Comparison of ENCODE assay signal across 29 cellular contexts in genomic region chr1:109785446-109786106, GRCh38. TPM values are rescaled to one million over a fixed set of nuclear protein-coding genes. Genes with fewer than 3 reads are reported as not detected.
DNase-seq lines count a peak whose midpoint lies in the region; ATAC-seq, FAIRE-seq and TF ChIP-seq lines count a peak whose summit lies in the region.
"Had no signal": no experiment of that assay in that cellular context is flagged by ENCODE, and none has a peak within 500 bp of the region (broad histone marks: within the 10 kb centered on the region; RNA-seq: fewer than 3 reads in every experiment).

No MANE protein-coding gene starts in this region.

- no peak overlapping the region for H2BK120ac ChIP-seq in H1 (replicated peaks; ENCODE audit: low read depth, low read length)

- no peaks in the 10 kb centered on the region for H4K20me1 ChIP-seq in H1 (replicated peaks in 1 of 2; ENCODE audit: control insufficient read depth in 1 of 2, insufficient read depth in 2 of 2, low read length in 2 of 2)
- H4K20me1 ChIP-seq: BLaER1 had no signal

- TF ChIP-seq POLR2A in H1 (IDR thresholded peaks at IDR 0.05; ENCODE audit: control extremely low read depth in 1 of 2, low read depth in 2 of 2, low read length in 2 of 2) (no peak), ovary (IDR thresholded peaks at IDR 0.05) (no peak), transverse colon (IDR thresholded peaks at IDR 0.05) (no peak)

- no peak overlapping the region for H4K91ac ChIP-seq in H1 (replicated peaks; ENCODE audit: insufficient read length, low read length)

- H3K9me3 ChIP-seq in H1 (ENCODE audit: insufficient read depth in 2 of 2, low read depth in 1 of 2, low read length in 1 of 2), result peaks cover 7 to 8% of the 10 kb centered on the region in 2 experiments; a peak in 3 of 4 replicates
- no peaks in the 10 kb centered on the region for H3K9me3 ChIP-seq in ovary
- peaks cover 0 to 4% of the 10 kb centered on the region in 2 donors for H3K9me3 ChIP-seq in transverse colon
- H3K9me3 ChIP-seq: prostate gland had no signal

- TF ChIP-seq CTCF in H1 (IDR thresholded peaks at IDR 0.05; ENCODE audit: control extremely low read depth in 1 of 3, insufficient read depth in 1 of 3, low read depth in 1 of 3, low read length in 3 of 3), result no peak
- TF ChIP-seq CTCF in ovary (IDR thresholded peaks at IDR 0.05), result no peak
- TF ChIP-seq CTCF in transverse colon (IDR thresholded peaks at IDR 0.05), result no peak

- no peak for ATAC-seq in Right ventricle myocardium inferior
- ATAC-seq: K562; stimulated activated naive CD8-positive, alpha-beta T cell treated with anti-CD3 and anti-CD28 coated beads, Interleukin-15, amount 100 ng/mL, for 72 hours; T-helper 17 cell had no signal

- in situ Hi-C loops in transverse colon (cut with MboI; ENCODE audit: low pct_ligation_motif_present in 1 of 4, low pct_unique_long_range_greater_than_20kb in 1 of 4, low sequenced_read_pairs in 3 of 4), result loop anchor here in 1 of 4 donors (25.0 kb wide), 1 partner anchor 127 kb away; the partner anchor contains the start of gene CSF1

- no peaks in the 10 kb centered on the region for H3K27me3 ChIP-seq in H1 (replicated peaks in 1 of 4; ENCODE audit: control insufficient read depth in 3 of 4, extremely low read depth in 1 of 4, insufficient read depth in 3 of 4, low read length in 3 of 4)
- H3K27me3 ChIP-seq in ovary, result no peaks in the 10 kb centered on the region
- no peaks in the 10 kb centered on the region for H3K27me3 ChIP-seq in transverse colon
- H3K27me3 ChIP-seq: BLaER1 had no signal

- no peak overlapping the region for H3K14ac ChIP-seq in H1 (ENCODE audit: insufficient read length)

- no peak overlapping the region for H3K56ac ChIP-seq in H1 (replicated peaks; ENCODE audit: insufficient read length, low read depth, low read length)

- H3K4me2 ChIP-seq in H1 (ENCODE audit: insufficient read depth in 1 of 2, low read depth in 2 of 2, low read length in 2 of 2), result no peak overlapping the region
- H3K4me2 ChIP-seq: BLaER1, SK-N-SH had no signal

- H3K23me2 ChIP-seq in H1 (ENCODE audit: low read depth, low read length), result no peaks in the 10 kb centered on the region; the same call in 1 of the 2 replicates

- H3K4ac ChIP-seq in H1 (replicated peaks; ENCODE audit: insufficient read length, low read depth, low read length), result no peak overlapping the region

- peak overlapping the region; percentile 35 for H2BK5ac ChIP-seq in H1 (ENCODE audit: low read depth, low read length)

- WGBS in H1 (ENCODE audit: extremely low coverage in 1 of 2, insufficient coverage in 1 of 2, insufficient read length in 1 of 2, insufficient replicate concordance in 2 of 2, low coverage in 1 of 2, low lambda C conversion rate in 2 of 2, missing lambda C conversion rate in 1 of 2), 2 experiments, result 83% methylated on average over 4 of the region's 4 CpGs; no CpG with 5 or more reads in 1 of the 2 experiments
- WGBS in ovary, 3 donors, result 90 to 95% (median 92%) methylated on average over 4 of the region's 4 CpGs
- 86 to 89% methylated on average over 1 to 4 of the region's 4 CpGs for WGBS in transverse colon (ENCODE audit: low coverage in 1 of 2), 2 donors

- H3K9ac ChIP-seq in H1 (replicated peaks in 1 of 4; ENCODE audit: extremely low read depth in 1 of 4, low read depth in 3 of 4, low read length in 3 of 4), result no peak overlapping the region
- H3K9ac ChIP-seq: BLaER1, SK-N-SH had no signal

- no peak overlapping the region for H3K18ac ChIP-seq in H1 (ENCODE audit: extremely low read depth, low read length)

- no peak overlapping the region for H3K4me3 ChIP-seq in H1 (ENCODE audit: extremely low read depth in 1 of 4, insufficient read depth in 2 of 4, low read depth in 3 of 4, low read length in 4 of 4)
- H3K4me3 ChIP-seq in ovary, result no peak overlapping the region
- no peak overlapping the region for H3K4me3 ChIP-seq in transverse colon
- H3K4me3 ChIP-seq: BLaER1, K562, prostate gland had no signal

- DNase-seq in cardiac septum (ENCODE audit: low spot score) (peak; percentile 36), Right ventricle myocardium inferior (ENCODE audit: missing footprints) (no peak), H1 (ENCODE audit: low read depth in 1 of 2, low spot score in 2 of 2) (no peak), ovary (peak in 4 of 5 donors; percentile 0 to 21 (median 6)), transverse colon (peak; percentile 5), GM19239 (ENCODE audit: insufficient read length, low spot score) (no peak), NCI-H2227 treated with DMSO at 0.1 percent for 48 hours (lab: John Stamatoyannopoulos, UW) (no peak), NK-92 (lab: John Stamatoyannopoulos, UW; ENCODE audit: unreplicated experiment) (no peak)
- DNase-seq: ACHN; activated CD4-positive, alpha-beta T cell treated with anti-CD3 and anti-CD28 coated beads for 1 hour; activated naive CD4-positive, alpha-beta T cell; activated T-cell treated with anti-CD3 and anti-CD28 coated beads, Interleukin-2, amount 50 U/mL, for 1 hour; effector CD4-positive, alpha-beta T cell; mammary epithelial cell; NCI-H1105; NCI-H1930; NCI-H226; SK-N-SH; stimulated activated naive CD8-positive, alpha-beta T cell treated with anti-CD3 and anti-CD28 coated beads, Interleukin-15, amount 100 ng/mL, for 72 hours; T-helper 17 cell had no signal

- CTCF ChIA-PET in H1 (lab: Charles Lee; ENCODE audit: partially characterized antibody), result interaction anchor here (0.7 to 27.2 kb wide), 9 partner anchors 10 to 533 kb away, joined by 3 to 700 read pairs (median 7); partner anchors contain the start of gene AHCYL1

- FAIRE-seq in H1 (lab: Jason Lieb, UNC), result no peak
- FAIRE-seq in GM19239 (lab: Jason Lieb, UNC), result no peak
- FAIRE-seq: islet of Langerhans, K562 had no signal

- POLR2A ChIA-PET in H1 (lab: Charles Lee; ENCODE audit: partially characterized antibody), result interaction anchor here (1.4 kb wide), 1 partner anchor 199 kb away, joined by 3 read pairs; the partner anchor contains the start of gene AHCYL1

- H2AK5ac ChIP-seq in H1 (ENCODE audit: low read depth, low read length), result no peak overlapping the region

- no peak overlapping the region for H2AFZ ChIP-seq in H1 (ENCODE audit: low read length)

- intact Hi-C loops in cardiac septum (cut with DNase I) (no loop called here), Right ventricle myocardium inferior (cut with DNase I) (no loop called here), ovary (cut with DNase I) (no loop called here), transverse colon (cut with DNase I; ENCODE audit: low total_unique reads) (no loop called here)

- peaks cover 0 to 4% (median 1%) of the 10 kb centered on the region in 4 experiments; a peak in 4 of 7 replicates for H3K4me1 ChIP-seq in H1 (replicated peaks in 1 of 4; ENCODE audit: control insufficient read depth in 3 of 4, insufficient read depth in 4 of 4, low read length in 3 of 4)
- H3K4me1 ChIP-seq in ovary (ENCODE audit: insufficient read depth), result peaks cover 12% of the 10 kb centered on the region
- H3K4me1 ChIP-seq in transverse colon, result peaks cover 7 to 50% (median 23%) of the 10 kb centered on the region in 4 donors

- H4K8ac ChIP-seq in H1 (ENCODE audit: extremely low read depth, insufficient read depth, low read length), result no peak overlapping the region

- TF ChIP-seq RAD21 in H1 (IDR thresholded peaks at IDR 0.05 in 1 of 2, conservative IDR thresholded peaks at IDR 0.05 in 1 of 2; ENCODE audit: low read depth in 2 of 2, low read length in 2 of 2), result no peak

- H3K27ac ChIP-seq in H1 (ENCODE audit: low read depth, low read length) (no peak overlapping the region), ovary (no peak overlapping the region), transverse colon (peak overlapping the region in 2 of 4 donors; percentile 72 to 79)
- H3K27ac ChIP-seq: BLaER1, prostate gland, RWPE1 had no signal

- H3K79me1 ChIP-seq in H1 (ENCODE audit: low read depth, low read length), result no peaks in the 10 kb centered on the region

- no peak overlapping the region for H3K23ac ChIP-seq in H1 (ENCODE audit: insufficient read length)

- no peak overlapping the region for H4K5ac ChIP-seq in H1 (ENCODE audit: insufficient read length, low read depth, low read length)

- 0 out of 2 replicates have a peak overlapping the region, but pooled peaks have one; percentile 32 for H2BK20ac ChIP-seq in H1 (ENCODE audit: low read length)

- TF ChIP-seq EP300 in H1 (IDR thresholded peaks at IDR 0.05; ENCODE audit: borderline replicate concordance in 1 of 2, low read depth in 2 of 2, low read length in 2 of 2), result no peak
- TF ChIP-seq EP300 in ovary (IDR thresholded peaks at IDR 0.05), result no peak
- no peak for TF ChIP-seq EP300 in transverse colon (IDR thresholded peaks at IDR 0.05; ENCODE audit: low read depth)

- H3K36me3 ChIP-seq in H1 (ENCODE audit: control insufficient read depth in 2 of 4, insufficient read depth in 4 of 4, low read length in 3 of 4) (no peaks in the 10 kb centered on the region), ovary (no peaks in the 10 kb centered on the region), transverse colon (no peaks in the 10 kb centered on the region)
- H3K36me3 ChIP-seq: BLaER1, prostate gland had no signal

- H3K79me2 ChIP-seq in H1 (ENCODE audit: control insufficient read depth in 1 of 2, insufficient read depth in 2 of 2, low read length in 2 of 2), result no peaks in the 10 kb centered on the region

- 0 out of 2 replicates have a peak overlapping the region, but pooled peaks have one; percentile 72 for H2BK15ac ChIP-seq in H1 (ENCODE audit: low read length)

- no peak overlapping the region for H2BK12ac ChIP-seq in H1 (ENCODE audit: low read depth, low read length)

RNA-seq across cellular contexts. Expression of gene EPS8L3, which starts 21.9 kb away (rescaled TPM):
- total RNA-seq in cardiac septum (not detected), Right ventricle myocardium inferior (not detected), ovary (1 to 10 TPM in 1 of 7 donors, under 1 TPM in 5, not detected in 1; 0.23 to 1.9 (median 0.56) TPM), transverse colon (100 to 1,000 TPM; 228 to 468 (median 363) TPM)
- not detected in 2 replicates for total RNA-seq in H1 (2021; fragmentation: NEBNext Ultra II Directional; extraction: Animal tissue kit (Norgen Biotek cat#: 25700))
- polyA plus RNA-seq in H1 (2011; rRNA removed) (not detected in 2 replicates), ovary (under 1 TPM in 1 of 2 donors, not detected in 1; 0.05 TPM)
- polyA plus RNA-seq in H1 (2011; cell fraction: cytosol; rRNA removed), result 0.09 TPM
- polyA plus RNA-seq in H1 (2011; cell fraction: nucleus; rRNA removed), result not detected
- polyA plus RNA-seq in H1 (2012, experiment 1 of 2), result not detected in 4 replicates
- polyA plus RNA-seq in H1 (2012, experiment 2 of 2), result not detected
- polyA plus RNA-seq in H1 (2013, experiment 1 of 2), result not detected
- not detected for polyA plus RNA-seq in H1 (2013, experiment 2 of 2)
- polyA minus RNA-seq in H1 (2011; rRNA and poly(A)+ RNA removed), result not detected in 2 replicates
- polyA minus RNA-seq in H1 (2011; cell fraction: cytosol; rRNA and poly(A)+ RNA removed), result not detected
- not detected for polyA minus RNA-seq in H1 (2011; cell fraction: nucleus; rRNA and poly(A)+ RNA removed)
- total RNA-seq: activated CD8-positive, alpha-beta memory T cell treated with anti-CD3 and anti-CD28 coated beads for 36 hours; H4; M059J; mammary epithelial cell; skeletal muscle tissue; T-helper 17 cell had no signal
- polyA plus RNA-seq: mammary epithelial cell, SK-N-SH had no signal

RNA-seq across cellular contexts. Expression of gene GSTM3, which starts 44.7 kb away (rescaled TPM):
- total RNA-seq in cardiac septum (93.2 TPM), Right ventricle myocardium inferior (121 TPM), ovary (100 to 1,000 TPM in 5 of 7 donors, 10 to 100 TPM in 2; 75.8 to 278 (median 135) TPM), transverse colon (10 to 100 TPM in 3 of 4 donors, 1 to 10 TPM in 1; 8.2 to 34.1 (median 24.3) TPM)
- 2.2 and 4.3 TPM in 2 replicates for total RNA-seq in H1 (2021; fragmentation: NEBNext Ultra II Directional; extraction: Animal tissue kit (Norgen Biotek cat#: 25700))
- polyA plus RNA-seq in H1 (2011; rRNA removed) (3.0 and 5.1 TPM in 2 replicates), ovary (100 to 1,000 TPM; 229 to 234 TPM)
- 6.3 TPM for polyA plus RNA-seq in H1 (2011; cell fraction: cytosol; rRNA removed)
- 2.9 TPM for polyA plus RNA-seq in H1 (2011; cell fraction: nucleus; rRNA removed)
- polyA plus RNA-seq in H1 (2012, experiment 1 of 2), result 4.2 to 7.7 TPM (median 6.0 TPM) in 4 replicates
- 2.0 TPM for polyA plus RNA-seq in H1 (2012, experiment 2 of 2)
- 4.0 TPM for polyA plus RNA-seq in H1 (2013, experiment 1 of 2)
- 5.0 TPM for polyA plus RNA-seq in H1 (2013, experiment 2 of 2)
- polyA minus RNA-seq in H1 (2011; rRNA and poly(A)+ RNA removed), result 7.7 and 11.4 TPM in 2 replicates
- 4.3 TPM for polyA minus RNA-seq in H1 (2011; cell fraction: cytosol; rRNA and poly(A)+ RNA removed)
- polyA minus RNA-seq in H1 (2011; cell fraction: nucleus; rRNA and poly(A)+ RNA removed), result 5.0 TPM

Comparison
In these comparisons a context has a peak if more than half of its experiments do, and no peak if none do; other contexts are left out.
1. DNase-seq: peak in cardiac septum (single experiment), ovary (4 of 5) and transverse colon (single experiment); none in Right ventricle myocardium inferior (single experiment), H1 (0 of 2), GM19239 (single experiment), NCI-H2227 treated with DMSO at 0.1 percent for 48 hours (single experiment) and NK-92 (single experiment).
2. RNA of gene EPS8L3, which starts 21.9 kb away (total RNA-seq): 228 to 468 TPM in transverse colon; 0.23 to 1.9 TPM in ovary, not detected in cardiac septum (single experiment), not detected in Right ventricle myocardium inferior (single experiment) and not detected in H1; every median in the first group is over 10 times any median in the second.